ENCODE assay signal across 30 cellular contexts in genomic region chr9:90333226-90333625, GRCh38.
DNase-seq lines count a peak whose midpoint lies in the region; FAIRE-seq and TF ChIP-seq lines count a peak whose summit lies in the region.
"Had no signal": no experiment of that assay in that cellular context is flagged by ENCODE, and none has a peak within 500 bp of the region (broad histone marks: within the 10 kb centered on the region; RNA-seq: fewer than 3 reads in every experiment).

No MANE protein-coding gene starts in this region.

- H3K4me1 ChIP-seq in HUES6 (ENCODE audit: control insufficient read depth, insufficient read depth, low read length), result peaks cover 23% of the 10 kb centered on the region
- H3K4me1 ChIP-seq in small intestine (ENCODE audit: control insufficient read depth in 2 of 2, insufficient read depth in 1 of 2, low read depth in 1 of 2, low read length in 1 of 2), result no peaks in the 10 kb centered on the region
- H3K4me1 ChIP-seq: ascending aorta, esophagus squamous epithelium, neural progenitor cell, parathyroid adenoma, spleen, vagina had no signal

- H3K9me3 ChIP-seq in HUES6 (ENCODE audit: control insufficient read depth, insufficient read depth, low read depth, low read length) (no peaks in the 10 kb centered on the region), WERI-Rb-1 (ENCODE audit: severe bottlenecking) (no peaks in the 10 kb centered on the region), small intestine (ENCODE audit: control insufficient read depth, low read depth) (no peaks in the 10 kb centered on the region)
- H3K9me3 ChIP-seq: ascending aorta, esophagus squamous epithelium, spleen, thyroid gland, vagina had no signal

- CTCF ChIA-PET in activated naive CD4-positive, alpha-beta T cell treated with anti-CD3 and anti-CD28 coated beads, Interleukin-2, amount 10 ng/mL, durations not matched to agents 7 days and 5 days (lab: Charles Lee), result no interaction called here

- DNase-seq in AG10803 (ENCODE audit: low read depth), result peak; percentile 11
- DNase-seq in choroid plexus epithelial cell (ENCODE audit: low read depth), result peak; percentile 41
- no peak for DNase-seq in mesothelial cell of epicardium (ENCODE audit: low spot score in 2 of 2, unreplicated experiment in 2 of 2)
- DNase-seq in WERI-Rb-1, result no peak
- no peak for DNase-seq in activated naive CD4-positive, alpha-beta T cell treated with anti-CD3 and anti-CD28 coated beads, Interleukin-2, amount 10 ng/mL, durations not matched to agents 7 days and 5 days
- DNase-seq in NCI-H1930 (lab: John Stamatoyannopoulos, UW), result no peak
- DNase-seq in small intestine, result no peak
- DNase-seq: activated CD4-positive, alpha-beta T cell treated with anti-CD3 and anti-CD28 coated beads, Interleukin-2, amount 10 ng/mL, durations not matched to agents 7 days and 5 days; activated naive CD8-positive, alpha-beta T cell treated with anti-CD3 and anti-CD28 coated beads for 36 hours; CD8-positive, alpha-beta memory T cell; central memory CD4-positive, alpha-beta T cell; dermis blood vessel endothelial cell; DMS153; esophagus squamous epithelium; HCEC 1CT; hypothalamus; NCI-H1436 treated with DMSO at 0.1 percent for 48 hours; NCI-H226; NCI-H748 treated with DMSO at 0.1 percent for 48 hours; spleen; stimulated activated naive CD8-positive, alpha-beta T cell treated with anti-CD3 and anti-CD28 coated beads, Interleukin-15, amount 100 ng/mL, for 72 hours; T1000 had no signal

- WGBS in small intestine, 3 donors, result 75 to 84% (median 83%) methylated on average over 2 of the region's 2 CpGs

- H3K27ac ChIP-seq in HUES6 (ENCODE audit: low read depth, low read length) (peak overlapping the region; percentile 74), WERI-Rb-1 (no peak overlapping the region), small intestine (ENCODE audit: low read depth in 1 of 2, low read length in 1 of 2) (no peak overlapping the region)
- H3K27ac ChIP-seq: ascending aorta, esophagus squamous epithelium, neural progenitor cell, parathyroid adenoma, vagina had no signal

- TF ChIP-seq CTCF in AG10803 (conservative IDR thresholded peaks at IDR 0.05; ENCODE audit: low read length), result no peak
- TF ChIP-seq CTCF in choroid plexus epithelial cell (conservative IDR thresholded peaks at IDR 0.05; ENCODE audit: low read depth, low read length), result no peak
- TF ChIP-seq CTCF in mesothelial cell of epicardium (IDR thresholded peaks at IDR 0.05; ENCODE audit: unreplicated experiment), result no peak
- TF ChIP-seq CTCF in WERI-Rb-1 (IDR thresholded peaks at IDR 0.05; ENCODE audit: low read depth, low read length), result no peak

- no peaks in the 10 kb centered on the region for H3K36me3 ChIP-seq in HUES6 (ENCODE audit: control insufficient read depth, insufficient read depth, low read length)
- H3K36me3 ChIP-seq in WERI-Rb-1, result no peaks in the 10 kb centered on the region
- H3K36me3 ChIP-seq in small intestine (ENCODE audit: control insufficient read depth in 2 of 2, insufficient read depth in 2 of 2, low read length in 2 of 2), result no peaks in the 10 kb centered on the region
- H3K36me3 ChIP-seq: ascending aorta, esophagus squamous epithelium, neural progenitor cell, spleen, thyroid gland, vagina had no signal

- H3K27me3 ChIP-seq in HUES6 (ENCODE audit: control insufficient read depth, insufficient read depth, low read length), result no peaks in the 10 kb centered on the region
- H3K27me3 ChIP-seq in WERI-Rb-1 (ENCODE audit: insufficient read depth, low read depth, severe bottlenecking), result no peaks in the 10 kb centered on the region
- peaks cover 0 to 3% of the 10 kb centered on the region in 2 donors for H3K27me3 ChIP-seq in small intestine (ENCODE audit: control insufficient read depth in 2 of 2, insufficient read depth in 2 of 2, low read length in 2 of 2)
- H3K27me3 ChIP-seq: ascending aorta, esophagus squamous epithelium, neural progenitor cell, thyroid gland, vagina had no signal

- H3K4me3 ChIP-seq in AG10803 (ENCODE audit: low read length) (no peak overlapping the region), HUES6 (ENCODE audit: low read depth, low read length) (no peak overlapping the region), choroid plexus epithelial cell (ENCODE audit: low read depth, low read length) (no peak overlapping the region), WERI-Rb-1 (ENCODE audit: low read depth, low read length) (no peak overlapping the region), small intestine (ENCODE audit: low read depth in 1 of 2, low read length in 2 of 2) (no peak overlapping the region)
- H3K4me3 ChIP-seq: ascending aorta, esophagus squamous epithelium, GM12878, neural progenitor cell, spleen, thyroid gland, vagina had no signal

- no peak overlapping the region for H3K4me3 Mint-ChIP-seq in mesothelial cell of epicardium
- no peak overlapping the region for H3K4me3 Mint-ChIP-seq in activated naive CD4-positive, alpha-beta T cell treated with anti-CD3 and anti-CD28 coated beads, Interleukin-2, amount 10 ng/mL, durations not matched to agents 7 days and 5 days
- H3K4me3 Mint-ChIP-seq: activated CD4-positive, alpha-beta T cell treated with anti-CD3 and anti-CD28 coated beads, Interleukin-2, amount 10 ng/mL, durations not matched to agents 7 days and 5 days; activated naive CD8-positive, alpha-beta T cell treated with anti-CD3 and anti-CD28 coated beads for 36 hours; CD8-positive, alpha-beta memory T cell; neural progenitor cell; stimulated activated naive CD8-positive, alpha-beta T cell treated with anti-CD3 and anti-CD28 coated beads, Interleukin-15, amount 100 ng/mL, for 72 hours had no signal

- peaks cover 33% of the 10 kb centered on the region for H3K4me1 Mint-ChIP-seq in mesothelial cell of epicardium
- no peaks in the 10 kb centered on the region for H3K4me1 Mint-ChIP-seq in activated naive CD4-positive, alpha-beta T cell treated with anti-CD3 and anti-CD28 coated beads, Interleukin-2, amount 10 ng/mL, durations not matched to agents 7 days and 5 days
- H3K4me1 Mint-ChIP-seq: activated CD4-positive, alpha-beta T cell treated with anti-CD3 and anti-CD28 coated beads, Interleukin-2, amount 10 ng/mL, durations not matched to agents 7 days and 5 days; activated naive CD8-positive, alpha-beta T cell treated with anti-CD3 and anti-CD28 coated beads for 36 hours; CD8-positive, alpha-beta memory T cell; stimulated activated naive CD8-positive, alpha-beta T cell treated with anti-CD3 and anti-CD28 coated beads, Interleukin-15, amount 100 ng/mL, for 72 hours had no signal

- H3K9me3 Mint-ChIP-seq in mesothelial cell of epicardium, result no peaks in the 10 kb centered on the region
- H3K9me3 Mint-ChIP-seq in activated naive CD4-positive, alpha-beta T cell treated with anti-CD3 and anti-CD28 coated beads, Interleukin-2, amount 10 ng/mL, durations not matched to agents 7 days and 5 days, result no peaks in the 10 kb centered on the region
- H3K9me3 Mint-ChIP-seq: activated CD4-positive, alpha-beta T cell treated with anti-CD3 and anti-CD28 coated beads, Interleukin-2, amount 10 ng/mL, durations not matched to agents 7 days and 5 days; activated naive CD8-positive, alpha-beta T cell treated with anti-CD3 and anti-CD28 coated beads for 36 hours; CD8-positive, alpha-beta memory T cell; neural progenitor cell; stimulated activated naive CD8-positive, alpha-beta T cell treated with anti-CD3 and anti-CD28 coated beads, Interleukin-15, amount 100 ng/mL, for 72 hours had no signal

- no peak for FAIRE-seq in small intestine (lab: Jason Lieb, UNC)
- FAIRE-seq: GM12878, RCC 7860 had no signal

- no peaks in the 10 kb centered on the region for H3K36me3 Mint-ChIP-seq in mesothelial cell of epicardium
- no peaks in the 10 kb centered on the region for H3K36me3 Mint-ChIP-seq in activated naive CD4-positive, alpha-beta T cell treated with anti-CD3 and anti-CD28 coated beads, Interleukin-2, amount 10 ng/mL, durations not matched to agents 7 days and 5 days
- H3K36me3 Mint-ChIP-seq: activated naive CD8-positive, alpha-beta T cell treated with anti-CD3 and anti-CD28 coated beads for 36 hours; CD8-positive, alpha-beta memory T cell; neural progenitor cell had no signal

- H3K9ac ChIP-seq in HUES6 (ENCODE audit: low read length), result no peak overlapping the region
- H3K9ac ChIP-seq: neural progenitor cell, parathyroid adenoma had no signal

- no peaks in the 10 kb centered on the region for H3K27me3 Mint-ChIP-seq in mesothelial cell of epicardium (ENCODE audit: low read depth)
- H3K27me3 Mint-ChIP-seq in activated naive CD4-positive, alpha-beta T cell treated with anti-CD3 and anti-CD28 coated beads, Interleukin-2, amount 10 ng/mL, durations not matched to agents 7 days and 5 days, result peaks cover 3% of the 10 kb centered on the region

- peak overlapping the region; percentile 33 for H3K27ac Mint-ChIP-seq in mesothelial cell of epicardium
- no peak overlapping the region for H3K27ac Mint-ChIP-seq in activated naive CD4-positive, alpha-beta T cell treated with anti-CD3 and anti-CD28 coated beads, Interleukin-2, amount 10 ng/mL, durations not matched to agents 7 days and 5 days
- H3K27ac Mint-ChIP-seq: activated CD4-positive, alpha-beta T cell treated with anti-CD3 and anti-CD28 coated beads, Interleukin-2, amount 10 ng/mL, durations not matched to agents 7 days and 5 days; activated naive CD8-positive, alpha-beta T cell treated with anti-CD3 and anti-CD28 coated beads for 36 hours; CD8-positive, alpha-beta memory T cell; neural progenitor cell; stimulated activated naive CD8-positive, alpha-beta T cell treated with anti-CD3 and anti-CD28 coated beads, Interleukin-15, amount 100 ng/mL, for 72 hours had no signal

Comparison
In these comparisons a context has a peak if more than half of its experiments do, and no peak if none do; other contexts are left out.
1. DNase-seq: peak in AG10803 (single experiment) and choroid plexus epithelial cell (single experiment); none in mesothelial cell of epicardium (0 of 2), WERI-Rb-1 (single experiment), activated naive CD4-positive, alpha-beta T cell treated with anti-CD3 and anti-CD28 coated beads, Interleukin-2, amount 10 ng/mL, durations not matched to agents 7 days and 5 days (single experiment), NCI-H1930 (0 of 2) and small intestine (single experiment).